Comparison of ENCODE assay signal across 19 cellular contexts in the genomic region with DNA sequence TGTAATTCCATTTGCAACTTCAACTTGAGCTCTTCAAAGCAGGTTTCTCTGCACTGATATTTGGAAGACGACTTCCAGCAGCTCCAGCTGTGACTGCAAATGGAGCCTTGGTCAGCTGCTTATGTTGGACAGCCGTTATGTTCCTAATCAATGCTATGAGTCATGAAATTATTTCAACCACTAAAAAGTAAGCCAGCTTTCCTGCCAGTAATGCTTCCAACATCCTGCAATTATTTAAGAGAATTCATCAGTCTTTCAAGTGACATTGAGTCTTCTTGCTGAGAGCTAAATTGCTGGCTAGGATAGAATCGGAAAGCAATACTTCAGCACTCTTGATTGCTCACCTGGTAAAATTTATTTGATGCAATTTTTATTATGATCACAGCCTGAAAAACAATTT.
"Had no signal": no experiment of that assay in that cellular context is flagged by ENCODE, and none has a peak within 500 bp of the region (broad histone marks: within the 10 kb centered on the region; RNA-seq: fewer than 3 reads in every experiment).

No MANE protein-coding gene starts in this region.

- FAIRE-seq: keratinocyte, pancreas had no signal

- H3K36me3 ChIP-seq: brain microvascular endothelial cell, gastroesophageal sphincter, left ventricle myocardium inferior, pancreas, stomach, vagina had no signal

- H3K27ac Mint-ChIP-seq: activated naive CD4-positive, alpha-beta T cell treated with anti-CD3 and anti-CD28 coated beads, Interleukin-2, amount 50 U/mL, for 24 hours; memory B cell had no signal

- H3K4me1 Mint-ChIP-seq: activated naive CD4-positive, alpha-beta T cell treated with anti-CD3 and anti-CD28 coated beads, Interleukin-2, amount 50 U/mL, for 24 hours; memory B cell; neural crest cell had no signal

- H3K4me1 ChIP-seq: gastroesophageal sphincter, left ventricle myocardium inferior, pancreas, stomach, vagina had no signal

- H3K4me3 ChIP-seq: dorsolateral prefrontal cortex, gastroesophageal sphincter, left ventricle myocardium inferior, pancreas, skin epidermis, stomach, vagina had no signal

- H3K27me3 ChIP-seq: brain microvascular endothelial cell, dorsolateral prefrontal cortex, gastroesophageal sphincter, pancreas, stomach, vagina had no signal

- DNase-seq: activated CD4-positive, alpha-beta T cell treated with anti-CD3 and anti-CD28 coated beads, Interleukin-2, amount 50 U/mL, for 4 hours; activated effector memory CD4-positive, alpha-beta T cell treated with Interleukin-2 at 50 U/mL for 16 hours; activated T-cell treated with anti-CD3 and anti-CD28 coated beads, Interleukin-2, amount 50 U/mL, for 1 hour; amniotic stem cell; brain microvascular endothelial cell; cerebellar nuclear complex; dorsolateral prefrontal cortex; left ventricle myocardium inferior; pancreas; stimulated activated CD4-positive, alpha-beta T cell treated with anti-CD3 and anti-CD28 coated beads, Interleukin-4, amount 100 ng/mL, for 4 hours; stomach had no signal

- H3K27me3 Mint-ChIP-seq: activated naive CD4-positive, alpha-beta T cell treated with anti-CD3 and anti-CD28 coated beads, Interleukin-2, amount 50 U/mL, for 24 hours; memory B cell had no signal

- H3K4me3 Mint-ChIP-seq: activated naive CD4-positive, alpha-beta T cell treated with anti-CD3 and anti-CD28 coated beads, Interleukin-2, amount 50 U/mL, for 24 hours; memory B cell; neural crest cell had no signal

- H3K9me3 ChIP-seq: gastroesophageal sphincter, left ventricle myocardium inferior, pancreas, vagina had no signal

- ATAC-seq: esophagus mucosa, gastroesophageal sphincter, pancreas had no signal

- H3K9me3 Mint-ChIP-seq: activated naive CD4-positive, alpha-beta T cell treated with anti-CD3 and anti-CD28 coated beads, Interleukin-2, amount 50 U/mL, for 24 hours; neural crest cell had no signal

- H3K36me3 Mint-ChIP-seq: activated naive CD4-positive, alpha-beta T cell treated with anti-CD3 and anti-CD28 coated beads, Interleukin-2, amount 50 U/mL, for 24 hours; memory B cell had no signal

- H3K27ac ChIP-seq: brain microvascular endothelial cell, dorsolateral prefrontal cortex, gastroesophageal sphincter, left ventricle myocardium inferior, pancreas, skin epidermis, stomach, vagina had no signal
